36 cellular contexts compared by ENCODE assay signal in genomic region chr6:92828786-92829185, GRCh38.
"Had no signal": no experiment of that assay in that cellular context is flagged by ENCODE, and none has a peak within 500 bp of the region (broad histone marks: within the 10 kb centered on the region; RNA-seq: fewer than 3 reads in every experiment).

No MANE protein-coding gene starts in this region.

- ATAC-seq: activated CD4-positive, CD25-positive, alpha-beta regulatory T cell treated with anti-CD3 and anti-CD28 coated beads, Interleukin-2, amount 50 U/mL, for 24 hours; activated CD8-positive, alpha-beta memory T cell treated with anti-CD3 and anti-CD28 coated beads, Interleukin-2, amount 10 ng/mL, durations not matched to agents 7 days and 5 days; activated CD8-positive, alpha-beta T cell treated with anti-CD3 and anti-CD28 coated beads, Interleukin-2, amount 10 ng/mL, durations not matched to agents 7 days and 5 days; activated naive CD4-positive, alpha-beta T cell treated with anti-CD3 and anti-CD28 coated beads, Interleukin-2, amount 50 U/mL, for 72 hours; foreskin keratinocyte; gastroesophageal sphincter; T-helper 17 cell had no signal

- H3K27me3 ChIP-seq: ascending aorta, breast epithelium, cardiac muscle cell, dorsolateral prefrontal cortex, esophagus muscularis mucosa, foreskin keratinocyte, gastroesophageal sphincter had no signal

- H3K36me3 Mint-ChIP-seq: activated CD4-positive, alpha-beta memory T cell treated with anti-CD3 and anti-CD28 coated beads for 36 hours; activated CD8-positive, alpha-beta memory T cell treated with anti-CD3 and anti-CD28 coated beads, Interleukin-2, amount 10 ng/mL, durations not matched to agents 7 days and 5 days; activated naive CD4-positive, alpha-beta T cell treated with anti-CD3 and anti-CD28 coated beads, Interleukin-2, amount 10 ng/mL, durations not matched to agents 7 days and 5 days; activated naive CD4-positive, alpha-beta T cell treated with anti-CD3 and anti-CD28 coated beads, Interleukin-2, amount 50 U/mL, for 72 hours; activated naive CD8-positive, alpha-beta T cell treated with anti-CD3 and anti-CD28 coated beads, Interleukin-2, amount 10 ng/mL, durations not matched to agents 7 days and 5 days; brain had no signal

- H3K4me3 Mint-ChIP-seq: activated B cell treated with CpG ODN at 0.5 μM for 24 hours; activated CD4-positive, alpha-beta memory T cell treated with anti-CD3 and anti-CD28 coated beads for 36 hours; activated CD8-positive, alpha-beta memory T cell treated with anti-CD3 and anti-CD28 coated beads, Interleukin-2, amount 10 ng/mL, durations not matched to agents 7 days and 5 days; activated CD8-positive, alpha-beta T cell treated with anti-CD3 and anti-CD28 coated beads, Interleukin-2, amount 10 ng/mL, durations not matched to agents 7 days and 5 days; activated naive CD4-positive, alpha-beta T cell treated with anti-CD3 and anti-CD28 coated beads, Interleukin-2, amount 10 ng/mL, durations not matched to agents 7 days and 5 days; activated naive CD8-positive, alpha-beta T cell treated with anti-CD3 and anti-CD28 coated beads, Interleukin-2, amount 10 ng/mL, durations not matched to agents 7 days and 5 days; activated T-helper 1 cell treated with anti-CD3 and anti-CD28 coated beads, Interleukin-12 subunit alpha, Interleukin-12 subunit beta, Interleukin-2, Interleukin-4 antibody, amounts not matched to agents 30 ng/mL and 10 ng/mL and 1 ng/mL, durations not matched to agents 14 hours and 24 hours and 36 hours; brain; dendritic cell treated with granulocyte-macrophage colony-stimulating factor and Interleukin-4, amounts not matched to agents 40 ng/mL and 50 ng/mL, for 4 days; endodermal cell; T-helper 17 cell; T-helper 2 cell treated with Interferon-gamma antibody and Interleukin-4, amounts not matched to agents 5 μg/mL and 100 μg/mL, for 36 hours had no signal

- H3K27ac Mint-ChIP-seq: activated B cell treated with CpG ODN at 0.5 μM for 24 hours; activated CD4-positive, alpha-beta memory T cell treated with anti-CD3 and anti-CD28 coated beads for 36 hours; activated CD8-positive, alpha-beta memory T cell treated with anti-CD3 and anti-CD28 coated beads, Interleukin-2, amount 10 ng/mL, durations not matched to agents 7 days and 5 days; activated CD8-positive, alpha-beta T cell treated with anti-CD3 and anti-CD28 coated beads, Interleukin-2, amount 10 ng/mL, durations not matched to agents 7 days and 5 days; activated naive CD4-positive, alpha-beta T cell treated with anti-CD3 and anti-CD28 coated beads, Interleukin-2, amount 10 ng/mL, durations not matched to agents 7 days and 5 days; activated naive CD4-positive, alpha-beta T cell treated with anti-CD3 and anti-CD28 coated beads, Interleukin-2, amount 50 U/mL, for 72 hours; activated naive CD8-positive, alpha-beta T cell treated with anti-CD3 and anti-CD28 coated beads, Interleukin-2, amount 10 ng/mL, durations not matched to agents 7 days and 5 days; activated T-helper 1 cell treated with anti-CD3 and anti-CD28 coated beads, Interleukin-12 subunit alpha, Interleukin-12 subunit beta, Interleukin-2, Interleukin-4 antibody, amounts not matched to agents 30 ng/mL and 10 ng/mL and 1 ng/mL, durations not matched to agents 14 hours and 24 hours and 36 hours; brain; dendritic cell treated with granulocyte-macrophage colony-stimulating factor and Interleukin-4, amounts not matched to agents 40 ng/mL and 50 ng/mL, for 4 days; endodermal cell; T-helper 17 cell; T-helper 2 cell treated with Interferon-gamma antibody and Interleukin-4, amounts not matched to agents 5 μg/mL and 100 μg/mL, for 36 hours had no signal

- H3K4me3 ChIP-seq: ascending aorta, breast epithelium, cardiac muscle cell, coronary artery, dorsolateral prefrontal cortex, esophagus muscularis mucosa, gastroesophageal sphincter had no signal

- H3K4me1 Mint-ChIP-seq: activated B cell treated with CpG ODN at 0.5 μM for 24 hours; activated CD8-positive, alpha-beta memory T cell treated with anti-CD3 and anti-CD28 coated beads, Interleukin-2, amount 10 ng/mL, durations not matched to agents 7 days and 5 days; activated naive CD4-positive, alpha-beta T cell treated with anti-CD3 and anti-CD28 coated beads, Interleukin-2, amount 10 ng/mL, durations not matched to agents 7 days and 5 days; activated naive CD8-positive, alpha-beta T cell treated with anti-CD3 and anti-CD28 coated beads, Interleukin-2, amount 10 ng/mL, durations not matched to agents 7 days and 5 days; brain; T-helper 17 cell had no signal

- DNase-seq: activated B cell treated with CpG ODN at 0.5 μM for 24 hours; activated CD4-positive, alpha-beta memory T cell treated with anti-CD3 and anti-CD28 coated beads for 36 hours; activated CD4-positive, alpha-beta T cell treated with anti-CD3 and anti-CD28 coated beads for 48 hours; activated CD4-positive, alpha-beta T cell treated with anti-CD3 and anti-CD28 coated beads, Interleukin-2, amount 50 U/mL, for 1 hour; activated CD8-positive, alpha-beta memory T cell treated with anti-CD3 and anti-CD28 coated beads, Interleukin-2, amount 10 ng/mL, durations not matched to agents 7 days and 5 days; activated CD8-positive, alpha-beta memory T cell treated with anti-CD3 and anti-CD28 coated beads, Interleukin-2, amount 50 U/mL, for 4 hours; activated CD8-positive, alpha-beta T cell treated with anti-CD3 and anti-CD28 coated beads, Interleukin-2, amount 10 ng/mL, durations not matched to agents 7 days and 5 days; activated gamma-delta T cell; activated naive CD4-positive, alpha-beta T cell; activated naive CD4-positive, alpha-beta T cell treated with anti-CD3 and anti-CD28 coated beads, Interleukin-2, amount 10 ng/mL, durations not matched to agents 7 days and 5 days; activated naive CD8-positive, alpha-beta T cell treated with anti-CD3 and anti-CD28 coated beads, Interleukin-2, amount 10 ng/mL, durations not matched to agents 7 days and 5 days; activated T-cell treated with anti-CD3 and anti-CD28 coated beads, Interleukin-2, amount 50 U/mL, for 1 hour; activated T-cell treated with anti-CD3 and anti-CD28 coated beads, Interleukin-2, amount 50 U/mL, for 48 hours; central memory CD4-positive, alpha-beta T cell; cerebellar nuclear complex; dorsolateral prefrontal cortex; effector memory CD4-positive, alpha-beta T cell; endodermal cell; erythroblast; foreskin keratinocyte; T-helper 1 cell; T-helper 17 cell; T1000; WERI-Rb-1 had no signal

- H3K36me3 ChIP-seq: ascending aorta, breast epithelium, cardiac muscle cell, esophagus muscularis mucosa, gastroesophageal sphincter, WERI-Rb-1 had no signal

- H3K27ac ChIP-seq: ascending aorta, breast epithelium, cardiac muscle cell, coronary artery, dorsolateral prefrontal cortex, esophagus muscularis mucosa, foreskin keratinocyte, gastroesophageal sphincter, WERI-Rb-1 had no signal

- H3K4me1 ChIP-seq: ascending aorta, breast epithelium, esophagus muscularis mucosa, foreskin keratinocyte, gastroesophageal sphincter had no signal

- H3K9me3 ChIP-seq: ascending aorta, breast epithelium, esophagus muscularis mucosa, gastroesophageal sphincter had no signal

- H3K9me3 Mint-ChIP-seq: activated T-helper 1 cell treated with anti-CD3 and anti-CD28 coated beads, Interleukin-12 subunit alpha, Interleukin-12 subunit beta, Interleukin-2, Interleukin-4 antibody, amounts not matched to agents 30 ng/mL and 10 ng/mL and 1 ng/mL, durations not matched to agents 14 hours and 24 hours and 36 hours; dendritic cell treated with granulocyte-macrophage colony-stimulating factor and Interleukin-4, amounts not matched to agents 40 ng/mL and 50 ng/mL, for 4 days had no signal

- H3K27me3 Mint-ChIP-seq: activated B cell treated with CpG ODN at 0.5 μM for 24 hours; activated CD4-positive, alpha-beta memory T cell treated with anti-CD3 and anti-CD28 coated beads for 36 hours; activated CD8-positive, alpha-beta memory T cell treated with anti-CD3 and anti-CD28 coated beads, Interleukin-2, amount 10 ng/mL, durations not matched to agents 7 days and 5 days; activated naive CD4-positive, alpha-beta T cell treated with anti-CD3 and anti-CD28 coated beads, Interleukin-2, amount 10 ng/mL, durations not matched to agents 7 days and 5 days; activated naive CD8-positive, alpha-beta T cell treated with anti-CD3 and anti-CD28 coated beads, Interleukin-2, amount 10 ng/mL, durations not matched to agents 7 days and 5 days; brain; dendritic cell treated with granulocyte-macrophage colony-stimulating factor and Interleukin-4, amounts not matched to agents 40 ng/mL and 50 ng/mL, for 4 days; T-helper 17 cell had no signal
